ENCODE assay signal across 18 cellular contexts in genomic region chr1:225855503-225856285, GRCh38. TPM values are rescaled to one million over a fixed set of nuclear protein-coding genes. Genes with fewer than 3 reads are reported as not detected.
A peak's percentile ranks its signal among the peaks of the same experiment; 100 is the strongest.
DNase-seq lines count a peak whose midpoint lies in the region; ATAC-seq, FAIRE-seq and TF ChIP-seq lines count a peak whose summit lies in the region.
"Had no signal": no experiment of that assay in that cellular context is flagged by ENCODE, and none has a peak within 500 bp of the region (broad histone marks: within the 10 kb centered on the region; RNA-seq: fewer than 3 reads in every experiment).

No MANE protein-coding gene starts in this region.

- ATAC-seq in CD4-positive, alpha-beta T cell (ENCODE audit: poor library complexity), result peak; percentile 37
- peak; percentile 29; the same call in 2 of the 3 replicates for ATAC-seq in K562
- ATAC-seq in naive B cell (ENCODE audit: low read depth in 2 of 2), result peak in 1 of 2 donors; percentile 20
- ATAC-seq in stimulated activated naive B cell treated with anti-CD40 and anti-IgM and Interleukin-4, amounts not matched to agents 10 μg/mL and 1 μg/mL and 100 μg/mL, for 72 hours (replicated peaks), result no peak
- ATAC-seq in HG03196 (IDR thresholded peaks at IDR 0.05; ENCODE audit: unreplicated experiment), result no peak
- ATAC-seq: activated CD8-positive, alpha-beta memory T cell treated with anti-CD3 and anti-CD28 coated beads, Interleukin-2, amount 10 ng/mL, durations not matched to agents 7 days and 5 days; right cardiac atrium had no signal

- TF ChIP-seq CTCF in CD4-positive, alpha-beta T cell (IDR thresholded peaks at IDR 0.05), result no peak
- TF ChIP-seq CTCF in K562 (IDR thresholded peaks at IDR 0.05 in 2 of 3, conservative IDR thresholded peaks at IDR 0.05 in 1 of 3; ENCODE audit: insufficient read depth in 2 of 3, low read depth in 1 of 3, low read length in 3 of 3), result no peak

- H3K9ac ChIP-seq in K562 (ENCODE audit: insufficient read depth in 1 of 2, low read depth in 2 of 2, low read length in 2 of 2), result no peak overlapping the region

- H3K27ac ChIP-seq in CD4-positive, alpha-beta T cell (ENCODE audit: low read depth, low read length), result peak overlapping the region; percentile 15
- H3K27ac ChIP-seq in KOPT-K1 (ENCODE audit: low read depth, low read length, poor library complexity, severe bottlenecking) (peak overlapping the region; percentile 23), K562 (ENCODE audit: extremely low read depth, low read depth, low read length) (no peak overlapping the region)
- H3K27ac ChIP-seq: esophagus squamous epithelium, SJSA1 had no signal

- no peak for TF ChIP-seq EP300 in K562 (IDR thresholded peaks at IDR 0.05; ENCODE audit: low read length)

- H3K4me3 ChIP-seq in K562, result no peak overlapping the region
- H3K4me3 ChIP-seq: esophagus squamous epithelium, SJSA1 had no signal

- H3K4me3 Mint-ChIP-seq in CD4-positive, alpha-beta T cell, result no peak overlapping the region
- H3K4me3 Mint-ChIP-seq in naive B cell, result peak overlapping the region in 2 of 8 donors; percentile 2 to 56
- H3K4me3 Mint-ChIP-seq in stimulated activated naive B cell treated with anti-CD40 and anti-IgM and Interleukin-4, amounts not matched to agents 10 μg/mL and 1 μg/mL and 100 μg/mL, for 72 hours, result no peak overlapping the region
- H3K4me3 Mint-ChIP-seq: activated CD8-positive, alpha-beta memory T cell treated with anti-CD3 and anti-CD28 coated beads, Interleukin-2, amount 10 ng/mL, durations not matched to agents 7 days and 5 days; H9 had no signal

- H3K79me2 ChIP-seq in K562 (ENCODE audit: control insufficient read depth, insufficient read depth, low read length), result no peaks in the 10 kb centered on the region

- peaks cover 59% of the 10 kb centered on the region for H3K36me3 ChIP-seq in KOPT-K1 (ENCODE audit: insufficient read depth, low read length)
- peaks cover 83% of the 10 kb centered on the region for H3K36me3 ChIP-seq in K562 (ENCODE audit: control insufficient read depth, insufficient read depth, low read length)

- no peaks in the 10 kb centered on the region for H3K9me3 Mint-ChIP-seq in CD4-positive, alpha-beta T cell
- H3K9me3 Mint-ChIP-seq in naive B cell, result no peaks in the 10 kb centered on the region
- H3K9me3 Mint-ChIP-seq in stimulated activated naive B cell treated with anti-CD40 and anti-IgM and Interleukin-4, amounts not matched to agents 10 μg/mL and 1 μg/mL and 100 μg/mL, for 72 hours, result peaks cover 0 to 6% of the 10 kb centered on the region in 2 donors

- in situ Hi-C loops in K562 (cut with MboI), result no loop called here

- no peaks in the 10 kb centered on the region for H4K20me1 ChIP-seq in K562 (replicated peaks; ENCODE audit: control insufficient read depth, insufficient read depth, low read length)

- H3K4me1 Mint-ChIP-seq in CD4-positive, alpha-beta T cell (ENCODE audit: low read depth), result peaks cover 27% of the 10 kb centered on the region
- H3K4me1 Mint-ChIP-seq in naive B cell, result peaks cover 30 to 59% (median 40%) of the 10 kb centered on the region in 3 donors
- H3K4me1 Mint-ChIP-seq in stimulated activated naive B cell treated with anti-CD40 and anti-IgM and Interleukin-4, amounts not matched to agents 10 μg/mL and 1 μg/mL and 100 μg/mL, for 72 hours, result peaks cover 25 to 39% of the 10 kb centered on the region in 2 donors
- H3K4me1 Mint-ChIP-seq: H9 had no signal

- TF ChIP-seq RAD21 in K562 (CRISPR knock-in tag; conservative IDR thresholded peaks at IDR 0.05 in 1 of 2, IDR thresholded peaks at IDR 0.05 in 1 of 2), result no peak

- no peak overlapping the region for H2AFZ ChIP-seq in K562 (ENCODE audit: low read depth, low read length)

- no peaks in the 10 kb centered on the region for H3K9me3 ChIP-seq in CD4-positive, alpha-beta T cell (ENCODE audit: control insufficient read depth, low read length)
- H3K9me3 ChIP-seq in KOPT-K1 (ENCODE audit: insufficient read depth, low read length, poor library complexity, severe bottlenecking) (no peaks in the 10 kb centered on the region), K562 (replicated peaks; ENCODE audit: control insufficient read depth, insufficient read depth, low read depth, low read length) (no peaks in the 10 kb centered on the region)
- H3K9me3 ChIP-seq: Caco-2, esophagus squamous epithelium, SJSA1 had no signal

- no peaks in the 10 kb centered on the region for H3K27me3 ChIP-seq in CD4-positive, alpha-beta T cell (ENCODE audit: control insufficient read depth, insufficient read depth, low read length)
- no peaks in the 10 kb centered on the region for H3K27me3 ChIP-seq in K562 (ENCODE audit: control insufficient read depth in 2 of 2, insufficient read depth in 2 of 2, low read length in 2 of 2)
- H3K27me3 ChIP-seq: esophagus squamous epithelium, SJSA1 had no signal

- CTCF ChIA-PET in CD4-positive, alpha-beta T cell (lab: Charles Lee), result interaction anchor here (0.6 to 1.5 kb wide), 3 partner anchors 27 to 246 kb away, joined by 3 read pairs; partner anchors contain the start of gene TMEM63A
- CTCF ChIA-PET in K562 (lab: Yijun Ruan, JAX; ENCODE audit: low intra/inter-chr PET ratio), result interaction anchor here (0.6 kb wide), 1 partner anchor 90 kb away, joined by 3 read pairs; no protein-coding TSS in a partner anchor

- H3K4me2 ChIP-seq in K562 (ENCODE audit: insufficient read depth, low read length), result no peak overlapping the region

- DNase-seq in CD4-positive, alpha-beta T cell, result no peak
- DNase-seq in K562 (ENCODE audit: extremely low read depth in 1 of 4, low spot score in 3 of 4), result peak in 2 of 4 experiments; percentile 46 to 47
- DNase-seq in naive B cell, result no peak
- no peak for DNase-seq in stimulated activated naive B cell treated with anti-CD40 and anti-IgM and Interleukin-4, amounts not matched to agents 10 μg/mL and 1 μg/mL and 100 μg/mL, for 72 hours
- no peak for DNase-seq in T1000 (lab: John Stamatoyannopoulos, UW)
- DNase-seq: activated CD8-positive, alpha-beta memory T cell treated with anti-CD3 and anti-CD28 coated beads, Interleukin-2, amount 10 ng/mL, durations not matched to agents 7 days and 5 days; Caco-2; esophagus squamous epithelium; GF-D8; H9; Karpas-422; NCI-H2081 treated with DMSO at 0.1 percent for 48 hours had no signal

- POLR2A ChIA-PET in CD4-positive, alpha-beta T cell (lab: Charles Lee), result interaction anchor here (0.7 to 3.6 kb wide), 8 partner anchors 16 to 77 kb away, joined by 3 to 18 read pairs (median 3); partner anchors contain the start of gene PYCR2
- POLR2A ChIA-PET in K562 (lab: Yijun Ruan, JAX), result interaction anchor here (0.5 to 0.7 kb wide), 2 partner anchors 21 to 31 kb away, joined by 3 to 4 read pairs; no protein-coding TSS in a partner anchor

- BruUV-seq in K562 (replicated peaks; lab: Mats Ljungman, UMichigan), result no TSS peak

- peaks cover 97% of the 10 kb centered on the region for H3K36me3 Mint-ChIP-seq in CD4-positive, alpha-beta T cell (ENCODE audit: low read depth)
- H3K36me3 Mint-ChIP-seq in naive B cell, result peaks cover 15 to 44% of the 10 kb centered on the region in 2 donors
- peaks cover 45 to 64% of the 10 kb centered on the region in 2 donors for H3K36me3 Mint-ChIP-seq in stimulated activated naive B cell treated with anti-CD40 and anti-IgM and Interleukin-4, amounts not matched to agents 10 μg/mL and 1 μg/mL and 100 μg/mL, for 72 hours

- intact Hi-C loops in CD4-positive, alpha-beta T cell (cut with DNase I, micrococcal nuclease), result loop anchor here in 1 of 2 experiments (5.0 kb wide), 1 partner anchor 122 kb away; no protein-coding TSS in a partner anchor
- intact Hi-C loops in K562 (cut with micrococcal nuclease), result no loop called here

- no peaks in the 10 kb centered on the region for H3K9me1 ChIP-seq in K562 (ENCODE audit: control insufficient read depth, insufficient read depth, low read length)

- TF ChIP-seq POLR2A in K562 (conservative IDR thresholded peaks at IDR 0.05), result no peak

- 91% methylated on average over 9 of the region's 9 CpGs for WGBS in K562 (ENCODE audit: insufficient coverage, low coverage, missing lambda C conversion rate)

- H3K27me3 Mint-ChIP-seq in CD4-positive, alpha-beta T cell, result no peaks in the 10 kb centered on the region
- H3K27me3 Mint-ChIP-seq in naive B cell, result no peaks in the 10 kb centered on the region
- no peaks in the 10 kb centered on the region for H3K27me3 Mint-ChIP-seq in stimulated activated naive B cell treated with anti-CD40 and anti-IgM and Interleukin-4, amounts not matched to agents 10 μg/mL and 1 μg/mL and 100 μg/mL, for 72 hours
- H3K27me3 Mint-ChIP-seq: activated CD8-positive, alpha-beta memory T cell treated with anti-CD3 and anti-CD28 coated beads, Interleukin-2, amount 10 ng/mL, durations not matched to agents 7 days and 5 days had no signal

- no peak for FAIRE-seq in K562 (lab: Jason Lieb, UNC)
- FAIRE-seq: colon had no signal

- H3K27ac Mint-ChIP-seq in CD4-positive, alpha-beta T cell, result peak overlapping the region; percentile 81
- peak overlapping the region; percentile 9 to 93 (median 68) for H3K27ac Mint-ChIP-seq in naive B cell
- H3K27ac Mint-ChIP-seq in stimulated activated naive B cell treated with anti-CD40 and anti-IgM and Interleukin-4, amounts not matched to agents 10 μg/mL and 1 μg/mL and 100 μg/mL, for 72 hours, result no peak overlapping the region
- H3K27ac Mint-ChIP-seq: activated CD8-positive, alpha-beta memory T cell treated with anti-CD3 and anti-CD28 coated beads, Interleukin-2, amount 10 ng/mL, durations not matched to agents 7 days and 5 days had no signal

- no peaks in the 10 kb centered on the region for H3K4me1 ChIP-seq in K562 (replicated peaks in 1 of 2; ENCODE audit: control insufficient read depth in 2 of 2, insufficient read depth in 2 of 2, low read length in 2 of 2)
- H3K4me1 ChIP-seq: Caco-2, SJSA1 had no signal

RNA-seq across cellular contexts. Expression of gene TMEM63A, which starts 26.5 kb away (rescaled TPM):
- total RNA-seq in CD4-positive, alpha-beta T cell, result 100 to 1,000 TPM; 199 to 204 TPM
- 420 and 854 TPM in 2 replicates for total RNA-seq in K562 (2011; cell fraction: chromatin; rRNA removed; ENCODE audit: low replicate concordance)
- 362 and 382 TPM in 2 replicates for total RNA-seq in K562 (2011; cell fraction: nucleolus; rRNA removed)
- 379 and 427 TPM in 2 replicates for total RNA-seq in K562 (2011; cell fraction: nucleoplasm; rRNA removed)
- total RNA-seq in K562 (2014; rRNA removed) (17.5 and 21.2 TPM in 2 replicates), K562 (2014; rRNA removed; fragmentation: Illumina TruSeq; extraction: Trizol) (17.2 and 17.6 TPM in 2 replicates), K562 (2015; rRNA removed; fragmentation: Illumina TruSeq; extraction: Trizol) (16.2 and 17.5 TPM in 2 replicates), K562 (2021) (48.5 and 54.6 TPM in 2 replicates)
- polyA plus RNA-seq in K562 (2011; rRNA removed) (39.2 and 70.5 TPM in 2 replicates), K562 (2014; fragmentation: Illumina TruSeq; extraction: Trizol) (37.7 and 39.0 TPM in 2 replicates), K562 (2014; fragmentation: Nextera tagmentation; extraction: Ambion mirVana) (1 to 10 TPM; 2.0 to 2.8 TPM), K562 (2014; rRNA removed) (30.5 and 32.4 TPM in 2 replicates), naive B cell (ENCODE audit: low read depth in 6 of 6) (10 to 100 TPM; 10.6 to 38.5 (median 20.0) TPM)
- 23.7 and 25.8 TPM in 2 replicates for polyA plus RNA-seq in K562 (2011; cell fraction: cytosol; rRNA removed)
- polyA plus RNA-seq in K562 (2011; cell fraction: nucleus; rRNA removed), result 496 and 545 TPM in 2 replicates
- 27.0 and 59.7 TPM in 2 replicates for polyA plus RNA-seq in K562 (2012)
- 57.7 and 57.8 TPM in 2 replicates for polyA minus RNA-seq in K562 (2011; rRNA and poly(A)+ RNA removed)
- 16.8 and 28.1 TPM in 2 replicates for polyA minus RNA-seq in K562 (2011; cell fraction: cytosol; rRNA and poly(A)+ RNA removed)
- 118 and 144 TPM in 2 replicates for polyA minus RNA-seq in K562 (2011; cell fraction: nucleus; rRNA and poly(A)+ RNA removed)
- polyA plus RNA-seq: neural cell had no signal

RNA-seq across cellular contexts. Expression of gene LEFTY1, which starts 33.3 kb away (rescaled TPM):
- total RNA-seq in CD4-positive, alpha-beta T cell, result not detected
- 0.88 and 1.0 TPM in 2 replicates for total RNA-seq in K562 (2011; cell fraction: chromatin; rRNA removed; ENCODE audit: low replicate concordance)
- total RNA-seq in K562 (2011; cell fraction: nucleolus; rRNA removed), result 1.2 TPM in 1 of 2 replicates, not detected in the other
- total RNA-seq in K562 (2011; cell fraction: nucleoplasm; rRNA removed), result 1.1 TPM in 1 of 2 replicates, not detected in the other
- total RNA-seq in K562 (2014; rRNA removed), result 0.16 TPM in 1 of 2 replicates, not detected in the other
- total RNA-seq in K562 (2014; rRNA removed; fragmentation: Illumina TruSeq; extraction: Trizol), result 0.07 TPM in 1 of 2 replicates, not detected in the other
- not detected in 2 replicates for total RNA-seq in K562 (2015; rRNA removed; fragmentation: Illumina TruSeq; extraction: Trizol)
- total RNA-seq in K562 (2021), result 0.20 and 0.24 TPM in 2 replicates
- polyA plus RNA-seq in K562 (2011; rRNA removed), result 0.09 and 0.21 TPM in 2 replicates
- 0.09 and 0.30 TPM in 2 replicates for polyA plus RNA-seq in K562 (2011; cell fraction: cytosol; rRNA removed)
- 0.41 and 0.67 TPM in 2 replicates for polyA plus RNA-seq in K562 (2011; cell fraction: nucleus; rRNA removed)
- 0.04 and 0.07 TPM in 2 replicates for polyA plus RNA-seq in K562 (2012)
- polyA plus RNA-seq in K562 (2014; fragmentation: Illumina TruSeq; extraction: Trizol), result 0.15 TPM in 1 of 2 replicates, not detected in the other
- not detected for polyA plus RNA-seq in K562 (2014; fragmentation: Nextera tagmentation; extraction: Ambion mirVana)
- polyA plus RNA-seq in K562 (2014; rRNA removed), result 0.13 TPM in 1 of 2 replicates, not detected in the other
- polyA minus RNA-seq in K562 (2011; rRNA and poly(A)+ RNA removed), result not detected in 2 replicates
- polyA minus RNA-seq in K562 (2011; cell fraction: cytosol; rRNA and poly(A)+ RNA removed), result not detected in 2 replicates
- polyA minus RNA-seq in K562 (2011; cell fraction: nucleus; rRNA and poly(A)+ RNA removed), result 0.22 and 0.27 TPM in 2 replicates
- not detected for polyA plus RNA-seq in naive B cell (ENCODE audit: low read depth in 6 of 6)
- total RNA-seq: activated CD8-positive, alpha-beta memory T cell treated with anti-CD3 and anti-CD28 coated beads, Interleukin-2, amount 10 ng/mL, durations not matched to agents 7 days and 5 days; Caco-2; esophagus squamous epithelium; SJSA1 had no signal

RNA-seq across cellular contexts. Expression of gene EPHX1, which starts 45.8 kb away (rescaled TPM):
- total RNA-seq in CD4-positive, alpha-beta T cell, result under 1 TPM; 0.34 to 0.47 TPM
- 16.4 and 37.6 TPM in 2 replicates for total RNA-seq in K562 (2011; cell fraction: chromatin; rRNA removed; ENCODE audit: low replicate concordance)
- total RNA-seq in K562 (2011; cell fraction: nucleolus; rRNA removed), result 26.8 and 35.4 TPM in 2 replicates
- total RNA-seq in K562 (2011; cell fraction: nucleoplasm; rRNA removed), result 21.5 and 25.0 TPM in 2 replicates
- total RNA-seq in K562 (2014; rRNA removed), result 8.0 and 11.6 TPM in 2 replicates
- total RNA-seq in K562 (2014; rRNA removed; fragmentation: Illumina TruSeq; extraction: Trizol), result 4.7 and 5.1 TPM in 2 replicates
- 6.7 and 7.6 TPM in 2 replicates for total RNA-seq in K562 (2015; rRNA removed; fragmentation: Illumina TruSeq; extraction: Trizol)
- 18.5 and 21.1 TPM in 2 replicates for total RNA-seq in K562 (2021)
- 4.0 and 11.2 TPM in 2 replicates for polyA plus RNA-seq in K562 (2011; rRNA removed)
- polyA plus RNA-seq in K562 (2011; cell fraction: cytosol; rRNA removed), result 4.7 and 5.2 TPM in 2 replicates
- 6.3 and 7.3 TPM in 2 replicates for polyA plus RNA-seq in K562 (2011; cell fraction: nucleus; rRNA removed)
- polyA plus RNA-seq in K562 (2012), result 26.2 and 32.9 TPM in 2 replicates
- 21.9 and 27.0 TPM in 2 replicates for polyA plus RNA-seq in K562 (2014; fragmentation: Illumina TruSeq; extraction: Trizol)
- under 1 TPM; 0.21 to 0.48 TPM for polyA plus RNA-seq in K562 (2014; fragmentation: Nextera tagmentation; extraction: Ambion mirVana)
- polyA plus RNA-seq in K562 (2014; rRNA removed), result 7.5 and 8.8 TPM in 2 replicates
- polyA minus RNA-seq in K562 (2011; rRNA and poly(A)+ RNA removed), result 3.6 and 4.8 TPM in 2 replicates
- polyA minus RNA-seq in K562 (2011; cell fraction: cytosol; rRNA and poly(A)+ RNA removed), result 6.6 and 10.0 TPM in 2 replicates
- polyA minus RNA-seq in K562 (2011; cell fraction: nucleus; rRNA and poly(A)+ RNA removed), result 5.0 and 6.2 TPM in 2 replicates
- 1 to 10 TPM in 3 of 6 donors, under 1 TPM in 2, not detected in 1; 0.24 to 1.1 (median 1.0) TPM for polyA plus RNA-seq in naive B cell (ENCODE audit: low read depth in 6 of 6)

Comparison
In these comparisons a context has a peak if more than half of its experiments do, and no peak if none do; other contexts are left out.
1. ATAC-seq: peak in CD4-positive, alpha-beta T cell (single experiment) and K562 (single experiment); none in stimulated activated naive B cell treated with anti-CD40 and anti-IgM and Interleukin-4, amounts not matched to agents 10 μg/mL and 1 μg/mL and 100 μg/mL, for 72 hours (0 of 2) and HG03196 (single experiment).